ENCODE assay signal across 1 cellular context in genomic region chr11:44630511-44631210, GRCh38.
TF ChIP-seq lines count a peak whose summit lies in the region.

No MANE protein-coding gene starts in this region.

TF ChIP-seq in H1, 55 proteins besides CTCF, POLR2A, EP300 and RAD21:
- no peak for TF ChIP-seq EGR1 (IDR thresholded peaks at IDR 0.05; ENCODE audit: borderline replicate concordance, low read depth, low read length)
- no peak for TF ChIP-seq SIX5 (IDR thresholded peaks at IDR 0.05; ENCODE audit: low read depth, low read length)
- no peak for TF ChIP-seq RXRA (IDR thresholded peaks at IDR 0.05; ENCODE audit: insufficient read depth, low read depth, low read length)
- TF ChIP-seq CBX5 (IDR thresholded peaks at IDR 0.05; ENCODE audit: low read depth, low read length): no peak
- TF ChIP-seq SP4 (IDR thresholded peaks at IDR 0.05; ENCODE audit: low read length): no peak
- TF ChIP-seq CTBP2 (IDR thresholded peaks at IDR 0.05; ENCODE audit: borderline replicate concordance, insufficient read depth, insufficient read length, low read length): no peak
- no peak for TF ChIP-seq CREB1 (IDR thresholded peaks at IDR 0.05)
- no peak for TF ChIP-seq POLR2AphosphoS5 (IDR thresholded peaks at IDR 0.05; ENCODE audit: low read depth, low read length)
- TF ChIP-seq FOSL1 (IDR thresholded peaks at IDR 0.05; ENCODE audit: insufficient read depth, low read depth, low read length): no peak
- no peak for TF ChIP-seq PHF8 (conservative IDR thresholded peaks at IDR 0.05; ENCODE audit: low read depth, low read length)
- TF ChIP-seq CHD2 (IDR thresholded peaks at IDR 0.05; ENCODE audit: low read length): no peak
- TF ChIP-seq KDM1A (IDR thresholded peaks at IDR 0.05; ENCODE audit: borderline replicate concordance, low read length): no peak
- TF ChIP-seq SP2 (IDR thresholded peaks at IDR 0.05; ENCODE audit: low read length): no peak
- no peak for TF ChIP-seq HDAC2 (IDR thresholded peaks at IDR 0.05; ENCODE audit: borderline replicate concordance in 1 of 2, low read depth in 2 of 2, low read length in 2 of 2)
- TF ChIP-seq JUN (IDR thresholded peaks at IDR 0.05; ENCODE audit: low read depth, low read length): no peak
- TF ChIP-seq CEBPB (IDR thresholded peaks at IDR 0.05; ENCODE audit: low read depth, low read length): no peak
- TF ChIP-seq SIN3A (conservative IDR thresholded peaks at IDR 0.05 in 1 of 2, IDR thresholded peaks at IDR 0.05 in 1 of 2; ENCODE audit: low read depth in 1 of 2, low read length in 2 of 2): no peak
- TF ChIP-seq ASH2L (IDR thresholded peaks at IDR 0.05; ENCODE audit: low read length): no peak
- no peak for TF ChIP-seq TAF1 (IDR thresholded peaks at IDR 0.05; ENCODE audit: low read depth, low read length)
- TF ChIP-seq CBX8 (IDR thresholded peaks at IDR 0.05; ENCODE audit: borderline replicate concordance, low read depth, low read length): no peak
